ENCODE assay signal across 25 cellular contexts in the genomic region with DNA sequence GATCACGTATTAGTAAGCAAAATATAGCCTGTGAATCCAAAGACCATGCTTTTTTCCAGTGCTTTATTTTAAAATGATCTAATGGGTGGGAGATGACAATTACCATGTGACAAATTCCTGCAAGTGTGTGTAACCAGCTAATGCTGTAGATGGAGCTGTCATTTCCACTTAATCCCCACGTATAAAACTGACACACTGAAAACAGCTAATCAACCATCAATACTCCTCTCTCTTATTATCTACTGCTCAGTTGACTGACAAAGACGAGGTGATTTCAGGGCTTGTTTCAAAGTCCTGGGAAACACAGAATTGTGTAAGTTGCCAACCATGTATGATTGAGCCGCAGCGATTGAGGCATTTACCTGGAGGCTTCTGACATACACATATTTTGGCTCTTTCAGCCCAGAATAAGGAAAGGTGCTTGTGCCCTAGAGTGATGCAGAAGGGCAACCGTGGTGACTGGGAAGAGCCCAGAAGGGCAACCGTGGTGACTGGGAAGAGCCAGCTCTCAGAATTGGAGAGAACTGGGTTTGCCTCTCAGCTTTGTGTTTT. TPM values are rescaled to one million over a fixed set of nuclear protein-coding genes. Genes with fewer than 3 reads are reported as not detected.
"Had no signal": no experiment of that assay in that cellular context is flagged by ENCODE, and none has a peak within 500 bp of the region (broad histone marks: within the 10 kb centered on the region; RNA-seq: fewer than 3 reads in every experiment).

No MANE protein-coding gene starts in this region.

- H3K4me3 ChIP-seq: colonic mucosa, esophagus squamous epithelium, left ventricle myocardium inferior, lower lobe of right lung, right atrium auricular region, sigmoid colon, suprapubic skin, thyroid gland, upper lobe of left lung, uterus had no signal

- DNase-seq: colonic mucosa; dermis blood vessel endothelial cell; esophagus squamous epithelium; foreskin fibroblast; immature natural killer cell; kidney; left cardiac atrium; left ventricle myocardium inferior; lower lobe of right lung; naive thymus-derived CD8-positive, alpha-beta T cell; posterior cingulate gyrus; sigmoid colon; stimulated activated CD4-positive, alpha-beta T cell treated with anti-CD3 and anti-CD28 coated beads, Interleukin-4, amount 100 ng/mL, for 1 hour; stimulated activated CD8-positive, alpha-beta memory T cell treated with anti-CD3 and anti-CD28 coated beads, Interleukin-4, amount 100 ng/mL, for 48 hours; stimulated activated naive CD8-positive, alpha-beta T cell treated with anti-CD3 and anti-CD28 coated beads, Interleukin-15, Interleukin-2, amounts not matched to agents 100 U/mL and 50 U/mL, for 24 hours; thyroid gland; upper lobe of left lung; uterus had no signal

- H3K4me1 Mint-ChIP-seq: immature natural killer cell; memory B cell; naive thymus-derived CD8-positive, alpha-beta T cell; stimulated activated effector memory CD8-positive, alpha-beta T cell treated with anti-CD3 and anti-CD28 coated beads, Interleukin-12 subunit alpha, Interleukin-12 subunit beta, amount 100 ng/mL, for 72 hours had no signal

- ATAC-seq: left cardiac atrium; lower lobe of right lung; naive thymus-derived CD8-positive, alpha-beta T cell; stimulated activated effector memory CD8-positive, alpha-beta T cell treated with anti-CD3 and anti-CD28 coated beads, Interleukin-12 subunit alpha, Interleukin-12 subunit beta, amount 100 ng/mL, for 72 hours; stimulated activated naive CD8-positive, alpha-beta T cell treated with anti-CD3 and anti-CD28 coated beads, Interleukin-15, Interleukin-2, amounts not matched to agents 100 U/mL and 50 U/mL, for 24 hours had no signal

- H3K9me3 ChIP-seq: colonic mucosa, esophagus squamous epithelium, left ventricle myocardium inferior, lower lobe of right lung, right atrium auricular region, sigmoid colon, suprapubic skin, thyroid gland, upper lobe of left lung, uterus had no signal

- H3K36me3 Mint-ChIP-seq: immature natural killer cell; memory B cell; naive thymus-derived CD8-positive, alpha-beta T cell; stimulated activated effector memory CD8-positive, alpha-beta T cell treated with anti-CD3 and anti-CD28 coated beads, Interleukin-12 subunit alpha, Interleukin-12 subunit beta, amount 100 ng/mL, for 72 hours had no signal

- H3K27ac Mint-ChIP-seq: immature natural killer cell; memory B cell; naive thymus-derived CD8-positive, alpha-beta T cell; stimulated activated effector memory CD8-positive, alpha-beta T cell treated with anti-CD3 and anti-CD28 coated beads, Interleukin-12 subunit alpha, Interleukin-12 subunit beta, amount 100 ng/mL, for 72 hours had no signal

- H3K9me3 Mint-ChIP-seq: immature natural killer cell; memory B cell; naive thymus-derived CD8-positive, alpha-beta T cell; neural crest cell; stimulated activated effector memory CD8-positive, alpha-beta T cell treated with anti-CD3 and anti-CD28 coated beads, Interleukin-12 subunit alpha, Interleukin-12 subunit beta, amount 100 ng/mL, for 72 hours had no signal

- H3K36me3 ChIP-seq: colonic mucosa, esophagus squamous epithelium, left ventricle myocardium inferior, lower lobe of right lung, right atrium auricular region, sigmoid colon, suprapubic skin, thyroid gland, upper lobe of left lung, uterus had no signal

- H3K4me3 Mint-ChIP-seq: immature natural killer cell; memory B cell; naive thymus-derived CD8-positive, alpha-beta T cell; neural crest cell; stimulated activated effector memory CD8-positive, alpha-beta T cell treated with anti-CD3 and anti-CD28 coated beads, Interleukin-12 subunit alpha, Interleukin-12 subunit beta, amount 100 ng/mL, for 72 hours had no signal

- H3K27ac ChIP-seq: colonic mucosa, esophagus squamous epithelium, left ventricle myocardium inferior, lower lobe of right lung, sigmoid colon, suprapubic skin, thyroid gland, upper lobe of left lung, uterus had no signal

- H3K27me3 ChIP-seq: colonic mucosa, right atrium auricular region, sigmoid colon, suprapubic skin, thyroid gland, upper lobe of left lung, uterus had no signal

- H3K4me1 ChIP-seq: colonic mucosa, left ventricle myocardium inferior, lower lobe of right lung, sigmoid colon, thyroid gland, upper lobe of left lung, uterus had no signal

RNA-seq across cellular contexts. Expression of gene SLN, which starts 9.7 kb away (rescaled TPM):
- total RNA-seq: colonic mucosa; dermis blood vessel endothelial cell; esophagus squamous epithelium; kidney; mononuclear cell; naive thymus-derived CD8-positive, alpha-beta T cell; neural crest cell; osteocyte; sigmoid colon; thyroid gland had no signal
- polyA plus RNA-seq: immature natural killer cell; naive thymus-derived CD8-positive, alpha-beta T cell; sigmoid colon had no signal
